Comparison of ENCODE assay signal across 7 cellular contexts in the genomic region with DNA sequence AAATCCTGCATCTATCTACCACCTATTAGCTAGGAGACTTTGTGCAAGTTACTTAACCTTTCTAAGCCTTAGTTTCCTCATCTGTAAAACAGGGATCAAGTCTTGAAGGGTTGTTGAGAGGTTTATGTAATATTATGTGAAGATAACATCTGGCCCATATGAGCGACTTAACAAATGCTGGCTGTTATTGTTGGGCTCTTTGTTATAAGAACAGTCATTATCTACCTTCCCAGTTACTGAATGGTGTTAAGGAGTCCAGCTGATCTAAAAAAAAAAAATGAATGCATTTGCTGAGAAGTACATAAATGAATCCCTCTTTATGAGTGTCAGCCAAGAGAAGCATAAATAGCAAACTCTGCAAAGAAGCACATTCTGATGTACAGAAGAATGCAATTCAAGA.
"Had no signal": no experiment of that assay in that cellular context is flagged by ENCODE, and none has a peak within 500 bp of the region (broad histone marks: within the 10 kb centered on the region; RNA-seq: fewer than 3 reads in every experiment).

No MANE protein-coding gene starts in this region.

- H3K27ac ChIP-seq: HL-60, KMS-11 had no signal

- H3K4me2 ChIP-seq: KMS-11 had no signal

- H3K4me3 Mint-ChIP-seq: IgD-negative memory B cell had no signal

- H3K36me3 Mint-ChIP-seq: IgD-negative memory B cell had no signal

- FAIRE-seq: HTR-8/SVneo had no signal

- H3K27me3 Mint-ChIP-seq: IgD-negative memory B cell had no signal

- H3K9ac ChIP-seq: KMS-11 had no signal

- H3K9me3 Mint-ChIP-seq: IgD-negative memory B cell had no signal

- DNase-seq: IMR-90, KBM-7, KG1 had no signal
